ENCODE assay signal across 21 cellular contexts in genomic region chr3:145801699-145802098, GRCh38.
DNase-seq lines count a peak whose midpoint lies in the region; ATAC-seq and TF ChIP-seq lines count a peak whose summit lies in the region.
"Had no signal": no experiment of that assay in that cellular context is flagged by ENCODE, and none has a peak within 500 bp of the region (broad histone marks: within the 10 kb centered on the region; RNA-seq: fewer than 3 reads in every experiment).

No MANE protein-coding gene starts in this region.

- H3K4me3 Mint-ChIP-seq in GM23338, result no peak overlapping the region
- H3K4me3 Mint-ChIP-seq: B cell; CD4-positive, CD25-positive, alpha-beta regulatory T cell; CD8-positive, alpha-beta T cell; H9 had no signal

- H3K79me2 ChIP-seq in GM23338 (replicated peaks; ENCODE audit: insufficient read depth), result no peaks in the 10 kb centered on the region

- peaks cover 25% of the 10 kb centered on the region for H3K4me1 Mint-ChIP-seq in GM23338
- H3K4me1 Mint-ChIP-seq: B cell; CD4-positive, CD25-positive, alpha-beta regulatory T cell had no signal

- no peaks in the 10 kb centered on the region for H3K27me3 Mint-ChIP-seq in GM23338 (ENCODE audit: insufficient read depth, low read depth, poor library complexity)
- H3K27me3 Mint-ChIP-seq: B cell; CD4-positive, CD25-positive, alpha-beta regulatory T cell had no signal

- H3K36me3 Mint-ChIP-seq in GM23338 (ENCODE audit: low read depth), result no peaks in the 10 kb centered on the region; the same call in 2 of the 3 replicates
- H3K36me3 Mint-ChIP-seq: CD4-positive, CD25-positive, alpha-beta regulatory T cell; CD8-positive, alpha-beta T cell had no signal

- no peaks in the 10 kb centered on the region for H3K36me3 ChIP-seq in GM23338 (ENCODE audit: insufficient read depth)
- no peaks in the 10 kb centered on the region for H3K36me3 ChIP-seq in SK-N-MC (ENCODE audit: insufficient read depth, low read length)
- H3K36me3 ChIP-seq: BLaER1 had no signal

- no peaks in the 10 kb centered on the region for H3F3A ChIP-seq in GM23338 (replicated peaks; ENCODE audit: low read depth)

- peaks cover 22% of the 10 kb centered on the region for H3K4me1 ChIP-seq in GM23338 (ENCODE audit: insufficient read depth)
- H3K4me1 ChIP-seq: BLaER1, Caco-2 had no signal

- H3K9me3 ChIP-seq in SK-N-MC (ENCODE audit: low read depth, low read length), result no peaks in the 10 kb centered on the region
- H3K9me3 ChIP-seq: BLaER1, Caco-2 had no signal

- no peaks in the 10 kb centered on the region for H3K9me2 ChIP-seq in GM23338 (ENCODE audit: insufficient read depth)

- peak overlapping the region; percentile 12; the same call in 1 of the 2 replicates for H3K27ac Mint-ChIP-seq in GM23338
- H3K27ac Mint-ChIP-seq: B cell; CD4-positive, CD25-positive, alpha-beta regulatory T cell; CD8-positive, alpha-beta T cell; H9 had no signal

- no peak overlapping the region for H3K9ac ChIP-seq in SK-N-MC (ENCODE audit: insufficient read length)
- H3K9ac ChIP-seq: BLaER1, GM23248 had no signal

- no peak for TF ChIP-seq CTCF in GM23338 (conservative IDR thresholded peaks at IDR 0.05; ENCODE audit: low read depth in 2 of 2)

- H3K4me3 ChIP-seq in GM23338, result no peak overlapping the region
- H3K4me3 ChIP-seq in SK-N-MC, result no peak overlapping the region
- H3K4me3 ChIP-seq: BLaER1, GM12878, GM23248 had no signal

- DNase-seq in NCI-H1417 (lab: John Stamatoyannopoulos, UW) (peak in 2 of 3 experiments; percentile 18 to 62), NCI-H1417 treated with DMSO at 0.1 percent for 48 hours (lab: John Stamatoyannopoulos, UW) (no peak), GM23338 (ENCODE audit: low spot score) (no peak), SK-N-MC (ENCODE audit: low read depth, low spot score) (no peak), DMS153 treated with DMSO at 0.1 percent for 48 hours (lab: John Stamatoyannopoulos, UW; ENCODE audit: unreplicated experiment) (no peak)
- DNase-seq in activated CD4-positive, alpha-beta T cell treated with anti-CD3 and anti-CD28 coated beads, Interleukin-2, amount 50 U/mL, for 4 hours, result no peak
- DNase-seq: Caco-2; CD4-positive, CD25-positive, alpha-beta regulatory T cell; CD8-positive, alpha-beta T cell; DMS153; DMS79; EL; GDM1; GM23248; H9 had no signal

- peak overlapping the region; percentile 49; the same call in 1 of the 2 replicates for H3K4me2 ChIP-seq in GM23338
- H3K4me2 ChIP-seq: BLaER1 had no signal

- H2AFZ ChIP-seq in GM23338, result no peak overlapping the region
- H2AFZ ChIP-seq: GM23248 had no signal

- no peak overlapping the region for H3K27ac ChIP-seq in GM23338 (ENCODE audit: low read depth)
- 0 out of 2 replicates have a peak overlapping the region, but pooled peaks have one; percentile 43 for H3K27ac ChIP-seq in SK-N-MC
- H3K27ac ChIP-seq: 22Rv1, BLaER1, C4-2B, GM23248 had no signal

- no peak for ATAC-seq in GM23338
- ATAC-seq: CD8-positive, alpha-beta T cell; GM12878; HCT116 had no signal

- H4K20me1 ChIP-seq in GM23338 (replicated peaks; ENCODE audit: insufficient read depth), result no peaks in the 10 kb centered on the region
- H4K20me1 ChIP-seq: BLaER1 had no signal

- no peaks in the 10 kb centered on the region for H3K27me3 ChIP-seq in GM23338 (ENCODE audit: insufficient read depth)
- H3K27me3 ChIP-seq: BLaER1 had no signal

- peaks cover 4% of the 10 kb centered on the region; the same call in 1 of the 3 replicates for H3K9me3 Mint-ChIP-seq in GM23338
- H3K9me3 Mint-ChIP-seq: H9 had no signal

TF ChIP-seq in GM23338, 12 proteins besides CTCF, POLR2A, EP300 and RAD21 (continues in another document):
- TF ChIP-seq CREB1 (CRISPR knock-in tag; IDR thresholded peaks at IDR 0.05; ENCODE audit: low read depth) (no peak), ZNF114 (CRISPR knock-in tag; IDR thresholded peaks at IDR 0.05) (no peak), NANOG (IDR thresholded peaks at IDR 0.05; ENCODE audit: borderline replicate concordance) (no peak), ZNF331 (CRISPR knock-in tag; IDR thresholded peaks at IDR 0.05; ENCODE audit: low read depth) (no peak), ZNF462 (CRISPR knock-in tag; IDR thresholded peaks at IDR 0.05) (no peak), EZH2phosphoT487 (IDR thresholded peaks at IDR 0.05; ENCODE audit: unreplicated experiment) (no peak), ETS1 (IDR thresholded peaks at IDR 0.05) (no peak), JUNB (IDR thresholded peaks at IDR 0.05; ENCODE audit: unreplicated experiment) (no peak), STAT1 (IDR thresholded peaks at IDR 0.05; ENCODE audit: unreplicated experiment) (no peak), POLR2AphosphoS5 (IDR thresholded peaks at IDR 0.05; ENCODE audit: low read depth) (no peak), EZH2 (IDR thresholded peaks at IDR 0.05; ENCODE audit: low read depth, unreplicated experiment) (no peak)

Comparison
In these comparisons a context has a peak if more than half of its experiments do, and no peak if none do; other contexts are left out.
1. DNase-seq: peak in NCI-H1417 (2 of 3); none in NCI-H1417 treated with DMSO at 0.1 percent for 48 hours (single experiment), GM23338 (single experiment), SK-N-MC (single experiment), activated CD4-positive, alpha-beta T cell treated with anti-CD3 and anti-CD28 coated beads, Interleukin-2, amount 50 U/mL, for 4 hours (0 of 2) and DMS153 treated with DMSO at 0.1 percent for 48 hours (single experiment).